1 cellular context compared by ENCODE assay signal in genomic region chr10:112261281-112261822, GRCh38.
TF ChIP-seq lines count a peak whose summit lies in the region.

No MANE protein-coding gene starts in this region.

TF ChIP-seq in HepG2, 621 proteins besides CTCF, POLR2A, EP300 and RAD21 (continued from another document and continues in another):
- TF ChIP-seq, protein P1, sequence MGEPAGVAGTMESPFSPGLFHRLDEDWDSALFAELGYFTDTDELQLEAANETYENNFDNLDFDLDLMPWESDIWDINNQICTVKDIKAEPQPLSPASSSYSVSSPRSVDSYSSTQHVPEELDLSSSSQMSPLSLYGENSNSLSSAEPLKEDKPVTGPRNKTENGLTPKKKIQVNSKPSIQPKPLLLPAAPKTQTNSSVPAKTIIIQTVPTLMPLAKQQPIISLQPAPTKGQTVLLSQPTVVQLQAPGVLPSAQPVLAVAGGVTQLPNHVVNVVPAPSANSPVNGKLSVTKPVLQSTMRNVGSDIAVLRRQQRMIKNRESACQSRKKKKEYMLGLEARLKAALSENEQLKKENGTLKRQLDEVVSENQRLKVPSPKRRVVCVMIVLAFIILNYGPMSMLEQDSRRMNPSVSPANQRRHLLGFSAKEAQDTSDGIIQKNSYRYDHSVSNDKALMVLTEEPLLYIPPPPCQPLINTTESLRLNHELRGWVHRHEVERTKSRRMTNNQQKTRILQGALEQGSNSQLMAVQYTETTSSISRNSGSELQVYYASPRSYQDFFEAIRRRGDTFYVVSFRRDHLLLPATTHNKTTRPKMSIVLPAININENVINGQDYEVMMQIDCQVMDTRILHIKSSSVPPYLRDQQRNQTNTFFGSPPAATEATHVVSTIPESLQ (CRISPR knock-in tag; conservative IDR thresholded peaks at IDR 0.05) = no peak
- TF ChIP-seq RBM22 (optimal IDR thresholded peaks at IDR 0.05; ENCODE audit: low read length) = no peak
- peak; percentile 100 for TF ChIP-seq HNF4A (CRISPR knock-in tag; IDR thresholded peaks at IDR 0.05)
- TF ChIP-seq ZNF510 (CRISPR knock-in tag; IDR thresholded peaks at IDR 0.05; ENCODE audit: low read depth) = peak; percentile 91; the same call in 1 of the 2 replicates
- 0 out of 2 replicates have a peak, but pooled peaks have one; percentile 61 for TF ChIP-seq ZNF816 (CRISPR knock-in tag; IDR thresholded peaks at IDR 0.05; ENCODE audit: borderline replicate concordance)
- no peak for TF ChIP-seq ZBTB1 (CRISPR knock-in tag; IDR thresholded peaks at IDR 0.05; ENCODE audit: borderline replicate concordance)
- TF ChIP-seq, protein P2, sequence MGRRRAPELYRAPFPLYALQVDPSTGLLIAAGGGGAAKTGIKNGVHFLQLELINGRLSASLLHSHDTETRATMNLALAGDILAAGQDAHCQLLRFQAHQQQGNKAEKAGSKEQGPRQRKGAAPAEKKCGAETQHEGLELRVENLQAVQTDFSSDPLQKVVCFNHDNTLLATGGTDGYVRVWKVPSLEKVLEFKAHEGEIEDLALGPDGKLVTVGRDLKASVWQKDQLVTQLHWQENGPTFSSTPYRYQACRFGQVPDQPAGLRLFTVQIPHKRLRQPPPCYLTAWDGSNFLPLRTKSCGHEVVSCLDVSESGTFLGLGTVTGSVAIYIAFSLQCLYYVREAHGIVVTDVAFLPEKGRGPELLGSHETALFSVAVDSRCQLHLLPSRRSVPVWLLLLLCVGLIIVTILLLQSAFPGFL (CRISPR knock-in tag; IDR thresholded peaks at IDR 0.05) = no peak
- no peak for TF ChIP-seq TAF15 (IDR thresholded peaks at IDR 0.05; ENCODE audit: low read depth, low read length, poor library complexity, severe bottlenecking)
- TF ChIP-seq NR3C1 (CRISPR knock-in tag; IDR thresholded peaks at IDR 0.05) = no peak
- TF ChIP-seq THYN1 (CRISPR knock-in tag; IDR thresholded peaks at IDR 0.05; ENCODE audit: borderline replicate concordance, low read depth) = no peak
- TF ChIP-seq ZNF367 (CRISPR knock-in tag; IDR thresholded peaks at IDR 0.05; ENCODE audit: borderline replicate concordance) = no peak
- TF ChIP-seq MTA3 (CRISPR knock-in tag; IDR thresholded peaks at IDR 0.05) = no peak
- TF ChIP-seq ZNF230 (CRISPR knock-in tag; IDR thresholded peaks at IDR 0.05) = 0 out of 2 replicates have a peak, but pooled peaks have one; percentile 60
- no peak for TF ChIP-seq U2AF2 (IDR thresholded peaks at IDR 0.05; ENCODE audit: low read depth, low read length)
- peak; percentile 92; the same call in 1 of the 2 replicates for TF ChIP-seq HNF1B (CRISPR knock-in tag; IDR thresholded peaks at IDR 0.05)
- TF ChIP-seq SOX6 (IDR thresholded peaks at IDR 0.05) = no peak
- TF ChIP-seq SOX6 (CRISPR knock-in tag; IDR thresholded peaks at IDR 0.05) = peak; percentile 99
- no peak for TF ChIP-seq ZNF720 (CRISPR knock-in tag; IDR thresholded peaks at IDR 0.05)
- peak; percentile 99 for TF ChIP-seq FOXP4 (CRISPR knock-in tag; IDR thresholded peaks at IDR 0.05)
- no peak for TF ChIP-seq SP2 (CRISPR knock-in tag; IDR thresholded peaks at IDR 0.05)
- peak; percentile 91 for TF ChIP-seq ZFP36L1 (CRISPR knock-in tag; IDR thresholded peaks at IDR 0.05)
- TF ChIP-seq RARA (CRISPR knock-in tag; IDR thresholded peaks at IDR 0.05) = peak; percentile 99
- TF ChIP-seq NR2F1 (CRISPR knock-in tag; IDR thresholded peaks at IDR 0.05) = peak; percentile 99 to 100
- peak; percentile 86 for TF ChIP-seq ZNF430 (CRISPR knock-in tag; IDR thresholded peaks at IDR 0.05)
- TF ChIP-seq FOSL2 (CRISPR knock-in tag; IDR thresholded peaks at IDR 0.05) = peak; percentile 94
- TF ChIP-seq ZNF768 (CRISPR knock-in tag; IDR thresholded peaks at IDR 0.05) = no peak
- TF ChIP-seq YEATS2 (CRISPR knock-in tag; IDR thresholded peaks at IDR 0.05; ENCODE audit: borderline replicate concordance) = peak; percentile 80; the same call in 1 of the 2 replicates
- TF ChIP-seq TBP (CRISPR knock-in tag; IDR thresholded peaks at IDR 0.05) = no peak
- TF ChIP-seq ZNF207 (IDR thresholded peaks at IDR 0.05; ENCODE audit: borderline replicate concordance) = no peak
- TF ChIP-seq ZNF205 (CRISPR knock-in tag; IDR thresholded peaks at IDR 0.05) = peak; percentile 91
- TF ChIP-seq, protein P3, sequence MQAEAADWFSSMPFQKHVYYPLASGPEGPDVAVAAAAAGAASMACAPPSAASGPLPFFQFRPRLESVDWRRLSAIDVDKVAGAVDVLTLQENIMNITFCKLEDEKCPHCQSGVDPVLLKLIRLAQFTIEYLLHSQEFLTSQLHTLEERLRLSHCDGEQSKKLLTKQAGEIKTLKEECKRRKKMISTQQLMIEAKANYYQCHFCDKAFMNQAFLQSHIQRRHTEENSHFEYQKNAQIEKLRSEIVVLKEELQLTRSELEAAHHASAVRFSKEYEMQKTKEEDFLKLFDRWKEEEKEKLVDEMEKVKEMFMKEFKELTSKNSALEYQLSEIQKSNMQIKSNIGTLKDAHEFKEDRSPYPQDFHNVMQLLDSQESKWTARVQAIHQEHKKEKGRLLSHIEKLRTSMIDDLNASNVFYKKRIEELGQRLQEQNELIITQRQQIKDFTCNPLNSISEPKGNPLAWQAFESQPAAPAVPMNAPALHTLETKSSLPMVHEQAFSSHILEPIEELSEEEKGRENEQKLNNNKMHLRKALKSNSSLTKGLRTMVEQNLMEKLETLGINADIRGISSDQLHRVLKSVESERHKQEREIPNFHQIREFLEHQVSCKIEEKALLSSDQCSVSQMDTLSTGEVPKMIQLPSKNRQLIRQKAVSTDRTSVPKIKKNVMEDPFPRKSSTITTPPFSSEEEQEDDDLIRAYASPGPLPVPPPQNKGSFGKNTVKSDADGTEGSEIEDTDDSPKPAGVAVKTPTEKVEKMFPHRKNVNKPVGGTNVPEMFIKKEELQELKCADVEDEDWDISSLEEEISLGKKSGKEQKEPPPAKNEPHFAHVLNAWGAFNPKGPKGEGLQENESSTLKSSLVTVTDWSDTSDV (CRISPR knock-in tag; IDR thresholded peaks at IDR 0.05) = no peak
- peak; percentile 97 for TF ChIP-seq ZSCAN9 (CRISPR knock-in tag; IDR thresholded peaks at IDR 0.05; ENCODE audit: borderline replicate concordance)
- TF ChIP-seq ZNF142 (CRISPR knock-in tag; IDR thresholded peaks at IDR 0.05) = peak; percentile 82; the same call in 1 of the 2 replicates
- TF ChIP-seq ZNF225 (CRISPR knock-in tag; IDR thresholded peaks at IDR 0.05) = no peak; the same call in 1 of the 2 replicates
- TF ChIP-seq NCOA5 (CRISPR knock-in tag; IDR thresholded peaks at IDR 0.05) = no peak
- peak; percentile 100 for TF ChIP-seq HDAC2 (CRISPR knock-in tag; IDR thresholded peaks at IDR 0.05)
- TF ChIP-seq ZBTB46 (CRISPR knock-in tag; IDR thresholded peaks at IDR 0.05; ENCODE audit: borderline replicate concordance) = no peak
- TF ChIP-seq, protein P4, sequence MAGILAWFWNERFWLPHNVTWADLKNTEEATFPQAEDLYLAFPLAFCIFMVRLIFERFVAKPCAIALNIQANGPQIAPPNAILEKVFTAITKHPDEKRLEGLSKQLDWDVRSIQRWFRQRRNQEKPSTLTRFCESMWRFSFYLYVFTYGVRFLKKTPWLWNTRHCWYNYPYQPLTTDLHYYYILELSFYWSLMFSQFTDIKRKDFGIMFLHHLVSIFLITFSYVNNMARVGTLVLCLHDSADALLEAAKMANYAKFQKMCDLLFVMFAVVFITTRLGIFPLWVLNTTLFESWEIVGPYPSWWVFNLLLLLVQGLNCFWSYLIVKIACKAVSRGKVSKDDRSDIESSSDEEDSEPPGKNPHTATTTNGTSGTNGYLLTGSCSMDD (CRISPR knock-in tag; IDR thresholded peaks at IDR 0.05) = no peak
- TF ChIP-seq ZNF530 (CRISPR knock-in tag; IDR thresholded peaks at IDR 0.05; ENCODE audit: low read depth) = no peak
- peak; percentile 99 for TF ChIP-seq NFE2L2 (IDR thresholded peaks at IDR 0.05; ENCODE audit: low read length)
- TF ChIP-seq KDM4B (CRISPR knock-in tag; IDR thresholded peaks at IDR 0.05) = peak; percentile 94
- peak; percentile 32; the same call in 1 of the 2 replicates for TF ChIP-seq CREB1 (IDR thresholded peaks at IDR 0.05)
- TF ChIP-seq CREB1 (CRISPR knock-in tag; IDR thresholded peaks at IDR 0.05) = peak; percentile 86
- peak; percentile 89 for TF ChIP-seq PATZ1 (CRISPR knock-in tag; IDR thresholded peaks at IDR 0.05)
- no peak for TF ChIP-seq HNRNPH1 (optimal IDR thresholded peaks at IDR 0.05; ENCODE audit: low read depth, low read length)
